ENCODE assay signal across 11 cellular contexts in the genomic region with DNA sequence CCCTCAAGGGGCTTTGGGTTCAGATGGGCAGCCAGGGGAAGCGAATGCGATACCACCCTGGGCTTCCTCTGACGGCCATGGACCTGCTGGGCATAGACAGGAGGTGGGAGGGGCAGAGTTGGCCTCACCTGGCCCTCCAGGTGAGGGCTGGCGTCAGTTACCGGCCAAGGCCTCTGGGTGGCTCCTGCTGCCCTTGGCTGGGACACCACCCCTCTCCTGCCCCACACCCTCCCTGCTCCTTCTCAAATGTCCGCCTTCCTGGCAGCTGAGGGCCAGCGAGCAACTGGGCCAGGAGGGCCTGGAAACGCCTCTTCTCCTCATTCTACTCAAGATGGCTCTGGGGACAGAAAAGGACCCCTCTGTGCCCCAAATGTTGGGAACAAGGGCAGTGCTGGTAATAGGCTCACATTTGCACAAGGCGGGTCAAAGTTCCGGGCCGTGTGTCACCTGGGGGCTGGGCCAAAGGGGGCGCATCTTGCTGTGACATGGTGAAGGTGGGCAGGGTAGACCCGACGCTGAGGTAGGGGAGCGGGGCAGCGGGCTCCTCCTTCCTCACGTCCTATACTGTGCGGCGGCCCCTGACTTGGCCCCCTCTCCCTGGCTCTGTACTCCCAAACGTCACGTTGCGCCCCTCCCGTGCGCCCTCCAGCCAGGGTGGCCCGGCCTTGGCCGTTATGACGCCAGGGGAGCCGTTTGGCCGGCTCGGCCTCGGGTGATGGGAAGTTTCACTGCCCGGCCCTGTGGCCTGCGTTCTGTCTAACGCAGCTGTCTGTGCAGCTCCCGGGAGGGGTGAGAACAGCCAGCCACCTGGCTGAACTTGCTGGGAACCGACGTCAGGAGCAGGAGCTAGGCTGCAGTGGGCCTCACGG. TPM values are rescaled to one million over a fixed set of nuclear protein-coding genes. Genes with fewer than 3 reads are reported as not detected.
DNase-seq lines count a peak whose midpoint lies in the region; ATAC-seq and TF ChIP-seq lines count a peak whose summit lies in the region.
"Had no signal": no experiment of that assay in that cellular context is flagged by ENCODE, and none has a peak within 500 bp of the region (broad histone marks: within the 10 kb centered on the region; RNA-seq: fewer than 3 reads in every experiment).

No MANE protein-coding gene starts in this region.

- no TSS peak for BruUV-seq in Calu3 (replicated peaks; lab: Mats Ljungman, UMichigan)

- no peak overlapping the region for H3K4me3 Mint-ChIP-seq in Calu3 (ENCODE audit: low read depth, unreplicated experiment)
- no peak overlapping the region for H3K4me3 Mint-ChIP-seq in nephron progenitor cell
- H3K4me3 Mint-ChIP-seq: memory B cell had no signal

- H3K36me3 Mint-ChIP-seq in Calu3 (ENCODE audit: insufficient read depth, unreplicated experiment) (no peaks in the 10 kb centered on the region), nephron progenitor cell (ENCODE audit: low read depth) (no peaks in the 10 kb centered on the region)
- H3K36me3 Mint-ChIP-seq: memory B cell had no signal

- H3K27me3 Mint-ChIP-seq in Calu3 (ENCODE audit: unreplicated experiment) (peaks cover 15% of the 10 kb centered on the region), nephron progenitor cell (ENCODE audit: low read depth, poor library complexity) (peaks cover 30% of the 10 kb centered on the region)

- CTCF ChIA-PET in Calu3 (lab: Charles Lee) = interaction anchor here (1.1 kb wide), 1 partner anchor 142 kb away, joined by 3 read pairs; no protein-coding TSS in a partner anchor

- no peak overlapping the region for H3K27ac Mint-ChIP-seq in Calu3 (ENCODE audit: unreplicated experiment)
- no peak overlapping the region for H3K27ac Mint-ChIP-seq in nephron progenitor cell
- H3K27ac Mint-ChIP-seq: memory B cell had no signal

- intact Hi-C loops in Calu3 (cut with micrococcal nuclease; ENCODE audit: unreplicated experiment) = loop anchor here (5.0 kb wide), 1 partner anchor 534 kb away; no protein-coding TSS in a partner anchor

- DNase-seq in Calu3 (peak; percentile 86), NCI-H2107 (lab: John Stamatoyannopoulos, UW) (peak; percentile 52), nephron progenitor cell (peak; percentile 35), GM03348 (ENCODE audit: low spot score) (no peak), epidermal melanocyte (ENCODE audit: insufficient read length, low spot score) (no peak)
- DNase-seq: activated CD4-positive, alpha-beta T cell treated with anti-CD3 and anti-CD28 coated beads, Interleukin-2, amount 50 U/mL, for 48 hours; OCI-M1 had no signal

- no peaks in the 10 kb centered on the region for H3K4me1 Mint-ChIP-seq in Calu3 (ENCODE audit: low read depth, unreplicated experiment)
- H3K4me1 Mint-ChIP-seq in nephron progenitor cell = peaks cover 57% of the 10 kb centered on the region

- ATAC-seq in esophagus mucosa (peak; percentile 31), HG03039 (IDR thresholded peaks at IDR 0.05; ENCODE audit: unreplicated experiment) (no peak), HG02763 (IDR thresholded peaks at IDR 0.05; ENCODE audit: unreplicated experiment) (no peak)

- H3K9me3 Mint-ChIP-seq in Calu3 (ENCODE audit: low read depth, unreplicated experiment) (no peaks in the 10 kb centered on the region), nephron progenitor cell (no peaks in the 10 kb centered on the region)

- peak; percentile 52 for TF ChIP-seq CTCF in Calu3 (IDR thresholded peaks at IDR 0.05; ENCODE audit: unreplicated experiment)
- no peak for TF ChIP-seq CTCF in nephron progenitor cell (IDR thresholded peaks at IDR 0.05)

RNA-seq across cellular contexts. Expression of gene DLK1, which starts 18.1 kb away (rescaled TPM):
- total RNA-seq in Calu3 (2022) = not detected in 2 replicates
- total RNA-seq in esophagus mucosa = 0.16 TPM

Comparison
In these comparisons a context has a peak if more than half of its experiments do, and no peak if none do; other contexts are left out.
1. DNase-seq: peak in Calu3 (single experiment), NCI-H2107 (single experiment) and nephron progenitor cell (single experiment); none in GM03348 (single experiment) and epidermal melanocyte (single experiment).